Comparison of ENCODE assay signal across 8 cellular contexts in the genomic region with DNA sequence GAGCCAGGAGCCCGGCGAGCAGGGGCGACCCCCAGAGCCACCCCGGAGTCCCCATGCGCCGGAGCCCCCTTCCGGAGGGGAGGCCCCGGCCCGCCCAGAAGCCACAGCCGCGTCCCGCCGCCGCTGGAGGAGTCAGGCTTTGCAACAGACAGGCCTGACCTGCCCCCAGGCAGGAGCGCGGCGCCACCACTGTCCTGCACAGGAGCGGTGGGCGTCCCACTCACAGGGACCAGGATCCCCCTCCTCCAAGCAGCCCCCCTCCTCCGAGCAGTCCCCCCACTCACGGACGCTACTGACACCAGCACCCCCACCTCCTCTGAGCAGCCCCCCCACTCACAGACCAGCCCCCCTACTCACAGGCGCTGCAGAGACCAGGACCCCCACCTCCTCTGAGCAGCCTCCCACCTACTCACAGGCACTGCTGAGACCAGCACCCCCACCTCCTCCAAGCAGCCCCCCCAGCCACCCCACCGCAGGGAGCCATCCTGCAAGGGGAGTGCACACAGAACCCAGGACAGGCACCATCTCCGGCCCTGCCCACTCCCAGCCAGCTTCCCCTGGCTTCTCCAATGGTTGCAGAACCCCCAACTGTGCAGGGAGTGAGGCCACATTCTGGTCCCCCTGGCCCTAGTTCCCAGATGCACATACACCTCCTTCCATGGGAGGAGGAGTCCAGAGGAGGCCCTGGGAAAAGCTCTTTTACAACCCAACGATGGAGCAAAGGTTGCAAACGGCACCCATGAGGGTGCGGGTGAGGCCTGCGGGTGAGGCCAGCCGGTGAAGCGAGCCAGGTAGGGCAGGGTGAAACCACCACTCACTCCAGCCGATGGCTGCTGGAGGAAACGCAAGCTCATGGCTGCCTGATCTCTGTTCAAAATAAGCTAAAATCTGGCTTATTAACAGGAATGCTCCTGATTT.
A peak's percentile ranks its signal among the peaks of the same experiment; 100 is the strongest.
DNase-seq lines count a peak whose midpoint lies in the region; ATAC-seq and TF ChIP-seq lines count a peak whose summit lies in the region.

No MANE protein-coding gene starts in this region.

- H3K4me3 ChIP-seq in MM.1S (ENCODE audit: low read length) (peak overlapping the region; percentile 86), iPS-18c (ENCODE audit: insufficient read depth, low read depth, low read length) (peak overlapping the region; percentile 67; the same call in 1 of the 2 replicates), smooth muscle cell (peak overlapping the region; percentile 63)

- H3K4me2 ChIP-seq in MM.1S (ENCODE audit: low read depth, low read length), result peak overlapping the region; percentile 91
- peak overlapping the region; percentile 88 for H3K4me2 ChIP-seq in smooth muscle cell

- H3K27me3 Mint-ChIP-seq in activated naive CD8-positive, alpha-beta T cell treated with anti-CD3 and anti-CD28 coated beads for 36 hours, result no peaks in the 10 kb centered on the region

- H3K4me1 ChIP-seq in MM.1S (ENCODE audit: low read length) (peaks cover 18% of the 10 kb centered on the region), smooth muscle cell (ENCODE audit: low read depth) (peaks cover 17% of the 10 kb centered on the region)

- H3K27ac ChIP-seq in MM.1S (ENCODE audit: low read length), result peak overlapping the region; percentile 57; the same call in 1 of the 2 replicates
- H3K27ac ChIP-seq in smooth muscle cell (ENCODE audit: low read depth), result peak overlapping the region; percentile 73

- H3F3A ChIP-seq in MM.1S (ENCODE audit: insufficient read depth, low read length), result peaks cover 2% of the 10 kb centered on the region
- H3F3A ChIP-seq in smooth muscle cell (ENCODE audit: low read depth), result peaks cover 7% of the 10 kb centered on the region

- peak overlapping the region; percentile 74 for H3K27ac Mint-ChIP-seq in activated naive CD8-positive, alpha-beta T cell treated with anti-CD3 and anti-CD28 coated beads for 36 hours

- in situ Hi-C loops in KBM-7 (cut with MboI; ENCODE audit: low pct_unique_long_range_greater_than_20kb, low sequenced_read_pairs), result no loop called here

- H3K9me3 Mint-ChIP-seq in activated naive CD8-positive, alpha-beta T cell treated with anti-CD3 and anti-CD28 coated beads for 36 hours, result no peaks in the 10 kb centered on the region

- H3K36me3 Mint-ChIP-seq in activated naive CD8-positive, alpha-beta T cell treated with anti-CD3 and anti-CD28 coated beads for 36 hours, result no peaks in the 10 kb centered on the region

- peak in 3 of 4 experiments; percentile 47 to 55 (median 49) for DNase-seq in activated CD4-positive, CD25-positive, alpha-beta regulatory T cell (lab: John Stamatoyannopoulos, UW)
- no peak for DNase-seq in activated CD4-positive, CD25-positive, alpha-beta regulatory T cell treated with anti-CD3 and anti-CD28 coated beads, Interleukin-2, amount 50 U/mL, for 72 hours
- DNase-seq in MM.1S (peak; percentile 42), smooth muscle cell (lab: John Stamatoyannopoulos, UW; ENCODE audit: unreplicated experiment) (peak; percentile 54), KBM-7 (no peak)
- peak; percentile 64 for DNase-seq in activated naive CD8-positive, alpha-beta T cell treated with anti-CD3 and anti-CD28 coated beads for 36 hours

- no peak for TF ChIP-seq POLR2A in GM18505 (IDR thresholded peaks at IDR 0.05; ENCODE audit: borderline replicate concordance, extremely low read depth, insufficient read depth, insufficient read length)

- H3K79me2 ChIP-seq in MM.1S (ENCODE audit: low read length) (peaks cover 41% of the 10 kb centered on the region), smooth muscle cell (ENCODE audit: low read depth) (no peaks in the 10 kb centered on the region)

- H3K4me1 Mint-ChIP-seq in activated naive CD8-positive, alpha-beta T cell treated with anti-CD3 and anti-CD28 coated beads for 36 hours, result peaks cover 42% of the 10 kb centered on the region

- ATAC-seq in GM18505 (IDR thresholded peaks at IDR 0.05; ENCODE audit: unreplicated experiment), result no peak

- peak overlapping the region; percentile 79 for H3K4me3 Mint-ChIP-seq in activated naive CD8-positive, alpha-beta T cell treated with anti-CD3 and anti-CD28 coated beads for 36 hours

- H3K27me3 ChIP-seq in MM.1S (replicated peaks; ENCODE audit: insufficient read depth, low read length), result no peaks in the 10 kb centered on the region
- H3K27me3 ChIP-seq in smooth muscle cell (ENCODE audit: low read depth), result no peaks in the 10 kb centered on the region

- WGBS in smooth muscle cell (ENCODE audit: low lambda C conversion rate), result 70% methylated on average over 10 of the region's 33 CpGs

- H3K36me3 ChIP-seq in MM.1S (replicated peaks; ENCODE audit: insufficient read depth, low read length), result no peaks in the 10 kb centered on the region
- H3K36me3 ChIP-seq in smooth muscle cell (ENCODE audit: low read depth), result no peaks in the 10 kb centered on the region

- H4K20me1 ChIP-seq in MM.1S (ENCODE audit: insufficient read depth, low read length), result no peaks in the 10 kb centered on the region
- peaks cover 20% of the 10 kb centered on the region for H4K20me1 ChIP-seq in smooth muscle cell (ENCODE audit: low read depth)

- H3K9me2 ChIP-seq in MM.1S (replicated peaks; ENCODE audit: insufficient read depth, low read length), result no peaks in the 10 kb centered on the region

- H3K9me3 ChIP-seq in MM.1S (replicated peaks; ENCODE audit: insufficient read depth, low read length), result no peaks in the 10 kb centered on the region
- H3K9me3 ChIP-seq in iPS-18c (ENCODE audit: control insufficient read depth, insufficient read depth, low read length), result no peaks in the 10 kb centered on the region
- H3K9me3 ChIP-seq in smooth muscle cell (replicated peaks; ENCODE audit: low read depth), result no peaks in the 10 kb centered on the region

- H3K9ac ChIP-seq in MM.1S (ENCODE audit: low read length) (peak overlapping the region; percentile 91), smooth muscle cell (ENCODE audit: low read depth) (peak overlapping the region; percentile 82)

- TF ChIP-seq CTCF in MM.1S (IDR thresholded peaks at IDR 0.05; ENCODE audit: low read length) (peak; percentile 14; the same call in 1 of the 2 replicates), smooth muscle cell (IDR thresholded peaks at IDR 0.05; ENCODE audit: borderline replicate concordance, insufficient read depth, poor library complexity, severe bottlenecking) (no peak)

- H2AFZ ChIP-seq in MM.1S (ENCODE audit: low read length) (peak overlapping the region; percentile 40; the same call in 1 of the 2 replicates), smooth muscle cell (ENCODE audit: low read depth) (peak overlapping the region; percentile 66)

Comparison
In these comparisons a context has a peak if more than half of its experiments do, and no peak if none do; other contexts are left out.
1. DNase-seq: peak in activated CD4-positive, CD25-positive, alpha-beta regulatory T cell (3 of 4), MM.1S (single experiment), activated naive CD8-positive, alpha-beta T cell treated with anti-CD3 and anti-CD28 coated beads for 36 hours (single experiment) and smooth muscle cell (single experiment); none in activated CD4-positive, CD25-positive, alpha-beta regulatory T cell treated with anti-CD3 and anti-CD28 coated beads, Interleukin-2, amount 50 U/mL, for 72 hours (single experiment) and KBM-7 (single experiment).
2. Peak in every context shown above with its lines, with median percentiles within 50 percentile points of each other: H3K4me3 ChIP-seq.